In the genomic region with DNA sequence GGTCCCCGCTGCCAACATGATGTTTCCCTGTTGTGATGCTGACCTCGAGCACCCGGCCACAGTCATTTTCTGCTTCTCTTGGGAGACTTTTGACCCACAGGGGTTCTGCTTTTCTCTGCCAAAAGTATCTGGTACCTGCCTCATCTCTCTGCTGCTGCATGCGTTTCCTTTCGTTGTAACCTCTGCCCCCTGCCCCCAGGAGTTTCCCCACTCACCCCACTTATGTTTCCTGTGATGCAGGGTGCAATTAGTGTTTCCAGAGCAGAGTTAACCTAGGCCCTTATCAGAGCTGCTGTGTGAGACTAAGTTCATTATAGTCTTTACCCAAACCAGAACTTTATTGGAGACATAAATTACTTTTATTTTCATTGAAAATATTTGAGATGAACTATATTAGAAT, we compare ENCODE assay signal across 17 cellular contexts.
A peak's percentile ranks its signal among the peaks of the same experiment; 100 is the strongest.
DNase-seq lines count a peak whose midpoint lies in the region; ATAC-seq lines count a peak whose summit lies in the region.
"Had no signal": no experiment of that assay in that cellular context is flagged by ENCODE, and none has a peak within 500 bp of the region (broad histone marks: within the 10 kb centered on the region; RNA-seq: fewer than 3 reads in every experiment).

No MANE protein-coding gene starts in this region.

- no peaks in the 10 kb centered on the region for H3K27me3 Mint-ChIP-seq in activated CD4-positive, alpha-beta T cell treated with anti-CD3 and anti-CD28 coated beads, Interleukin-2, amount 10 ng/mL, durations not matched to agents 24 days and 14 days
- H3K27me3 Mint-ChIP-seq in stimulated activated naive CD8-positive, alpha-beta T cell treated with anti-CD3 and anti-CD28 coated beads, Interleukin-15, amount 100 ng/mL, for 72 hours: no peaks in the 10 kb centered on the region
- no peaks in the 10 kb centered on the region for H3K27me3 Mint-ChIP-seq in central memory CD8-positive, alpha-beta T cell

- peak; percentile 69 for DNase-seq in activated CD4-positive, alpha-beta T cell treated with anti-CD3 and anti-CD28 coated beads, Interleukin-2, amount 10 ng/mL, durations not matched to agents 24 days and 14 days
- DNase-seq in activated CD4-positive, alpha-beta T cell treated with anti-CD3 and anti-CD28 coated beads, Interleukin-2, amount 50 U/mL, for 48 hours: no peak
- DNase-seq in stimulated activated naive CD8-positive, alpha-beta T cell treated with anti-CD3 and anti-CD28 coated beads, Interleukin-15, amount 100 ng/mL, for 72 hours: no peak
- DNase-seq in stimulated activated naive CD8-positive, alpha-beta T cell treated with anti-CD3 and anti-CD28 coated beads, Interleukin-15, Interleukin-2, amounts not matched to agents 100 U/mL and 50 U/mL, for 24 hours: no peak
- DNase-seq in central memory CD8-positive, alpha-beta T cell (ENCODE audit: low spot score in 2 of 2): no peak
- no peak for DNase-seq in stimulated activated CD4-positive, alpha-beta T cell treated with anti-CD3 and anti-CD28 coated beads, Interleukin-12 subunit alpha, Interleukin-12 subunit beta, amount 100 ng/mL, for 4 hours
- no peak for DNase-seq in NCI-H1105 (lab: John Stamatoyannopoulos, UW)
- DNase-seq: Caco-2, DMS153, MV-4-11, NCI-H1417 treated with DMSO at 0.1 percent for 48 hours, NCI-H2029, NCI-H2171 treated with DMSO at 0.1 percent for 48 hours, NCI-H446 treated with DMSO at 0.1 percent for 48 hours, OCI-M1 had no signal

- intact Hi-C loops in activated CD4-positive, alpha-beta T cell treated with anti-CD3 and anti-CD28 coated beads, Interleukin-2, amount 10 ng/mL, durations not matched to agents 24 days and 14 days (cut with micrococcal nuclease): no loop called here

- peaks cover 13% of the 10 kb centered on the region for H3K36me3 Mint-ChIP-seq in activated CD4-positive, alpha-beta T cell treated with anti-CD3 and anti-CD28 coated beads, Interleukin-2, amount 10 ng/mL, durations not matched to agents 24 days and 14 days (ENCODE audit: low read depth)
- H3K36me3 Mint-ChIP-seq in central memory CD8-positive, alpha-beta T cell (ENCODE audit: insufficient read depth): peaks cover 49% of the 10 kb centered on the region

- peaks cover 7% of the 10 kb centered on the region for H3K4me1 Mint-ChIP-seq in activated CD4-positive, alpha-beta T cell treated with anti-CD3 and anti-CD28 coated beads, Interleukin-2, amount 10 ng/mL, durations not matched to agents 24 days and 14 days
- H3K4me1 Mint-ChIP-seq in stimulated activated naive CD8-positive, alpha-beta T cell treated with anti-CD3 and anti-CD28 coated beads, Interleukin-15, amount 100 ng/mL, for 72 hours: peaks cover 30% of the 10 kb centered on the region
- H3K4me1 Mint-ChIP-seq in central memory CD8-positive, alpha-beta T cell: peaks cover 14% of the 10 kb centered on the region

- peak overlapping the region; percentile 74 for H3K27ac Mint-ChIP-seq in activated CD4-positive, alpha-beta T cell treated with anti-CD3 and anti-CD28 coated beads, Interleukin-2, amount 10 ng/mL, durations not matched to agents 24 days and 14 days
- peak overlapping the region in 1 of 2 donors; percentile 78 for H3K27ac Mint-ChIP-seq in stimulated activated naive CD8-positive, alpha-beta T cell treated with anti-CD3 and anti-CD28 coated beads, Interleukin-15, amount 100 ng/mL, for 72 hours
- H3K27ac Mint-ChIP-seq in central memory CD8-positive, alpha-beta T cell (ENCODE audit: low read depth): peak overlapping the region; percentile 68

- H3K9me3 Mint-ChIP-seq in activated CD4-positive, alpha-beta T cell treated with anti-CD3 and anti-CD28 coated beads, Interleukin-2, amount 10 ng/mL, durations not matched to agents 24 days and 14 days: no peaks in the 10 kb centered on the region
- no peaks in the 10 kb centered on the region for H3K9me3 Mint-ChIP-seq in stimulated activated naive CD8-positive, alpha-beta T cell treated with anti-CD3 and anti-CD28 coated beads, Interleukin-15, amount 100 ng/mL, for 72 hours
- H3K9me3 Mint-ChIP-seq in central memory CD8-positive, alpha-beta T cell: no peaks in the 10 kb centered on the region

- no peak overlapping the region for H3K4me3 Mint-ChIP-seq in activated CD4-positive, alpha-beta T cell treated with anti-CD3 and anti-CD28 coated beads, Interleukin-2, amount 10 ng/mL, durations not matched to agents 24 days and 14 days
- H3K4me3 Mint-ChIP-seq in stimulated activated naive CD8-positive, alpha-beta T cell treated with anti-CD3 and anti-CD28 coated beads, Interleukin-15, amount 100 ng/mL, for 72 hours: peak overlapping the region in 1 of 2 donors; percentile 5
- H3K4me3 Mint-ChIP-seq in central memory CD8-positive, alpha-beta T cell: no peak overlapping the region

- peak; percentile 66 for ATAC-seq in stimulated activated naive CD8-positive, alpha-beta T cell treated with anti-CD3 and anti-CD28 coated beads, Interleukin-15, amount 100 ng/mL, for 72 hours
- ATAC-seq in stimulated activated naive CD8-positive, alpha-beta T cell treated with anti-CD3 and anti-CD28 coated beads, Interleukin-15, Interleukin-2, amounts not matched to agents 100 U/mL and 50 U/mL, for 24 hours: no peak
- no peak for ATAC-seq in central memory CD8-positive, alpha-beta T cell (replicated peaks; ENCODE audit: extremely low read depth, poor library complexity, severe bottlenecking)
- ATAC-seq: A549, K562 had no signal
